ENCODE assay signal across 18 cellular contexts in genomic region chr4:88731359-88731758, GRCh38. TPM values are rescaled to one million over a fixed set of nuclear protein-coding genes. Genes with fewer than 3 reads are reported as not detected.
DNase-seq lines count a peak whose midpoint lies in the region; ATAC-seq and TF ChIP-seq lines count a peak whose summit lies in the region.
"Had no signal": no experiment of that assay in that cellular context is flagged by ENCODE, and none has a peak within 500 bp of the region (broad histone marks: within the 10 kb centered on the region; RNA-seq: fewer than 3 reads in every experiment).

No MANE protein-coding gene starts in this region.

- H3K27ac Mint-ChIP-seq in activated T-helper 17 cell treated with anti-CD3 and anti-CD28 coated beads, Interleukin-2, amount 50 U/mL, for 72 hours, result peak overlapping the region; percentile 20

- no peaks in the 10 kb centered on the region for H3K9me3 Mint-ChIP-seq in activated T-helper 17 cell treated with anti-CD3 and anti-CD28 coated beads, Interleukin-2, amount 50 U/mL, for 72 hours
- H3K9me3 Mint-ChIP-seq: CD8-positive, alpha-beta T cell had no signal

- no peaks in the 10 kb centered on the region for H3K27me3 ChIP-seq in A673 (replicated peaks; ENCODE audit: insufficient read depth, low read depth, low read length, poor library complexity)
- H3K27me3 ChIP-seq: BE2C had no signal

- BruUV-seq in A673 (replicated peaks; lab: Mats Ljungman, UMichigan), result no TSS peak

- no peaks in the 10 kb centered on the region for H3K9me3 ChIP-seq in A673 (ENCODE audit: low read depth, low read length, poor library complexity, severe bottlenecking)
- H3K9me3 ChIP-seq: BE2C, HAP-1 had no signal

- no peak overlapping the region for H3K4me3 Mint-ChIP-seq in activated T-helper 17 cell treated with anti-CD3 and anti-CD28 coated beads, Interleukin-2, amount 50 U/mL, for 72 hours
- H3K4me3 Mint-ChIP-seq: CD8-positive, alpha-beta T cell had no signal

- peaks cover 22% of the 10 kb centered on the region for H3K4me1 ChIP-seq in A673 (ENCODE audit: insufficient read depth, low read length, poor library complexity, severe bottlenecking)

- CTCF ChIA-PET in A673 (lab: Charles Lee), result no interaction called here

- POLR2A ChIA-PET in A673 (lab: Charles Lee; ENCODE audit: low non-redundant PET), result no interaction called here

- DNase-seq in A673 (ENCODE audit: low spot score), result peak; percentile 79
- peak; percentile 13 for DNase-seq in EH (ENCODE audit: low read depth)
- peak; percentile 24 for DNase-seq in fibroblast of gingiva (ENCODE audit: low read depth)
- no peak for DNase-seq in NOMO-1 treated with DMSO at 0.1 percent for 48 hours (lab: John Stamatoyannopoulos, UW; ENCODE audit: unreplicated experiment)
- DNase-seq: BE2C; CD8-positive, alpha-beta T cell; COR-L47; DMS153; DND-41; GOT3; KBM-7 had no signal

- intact Hi-C loops in A673 (cut with micrococcal nuclease; ENCODE audit: unreplicated experiment), result no loop called here

- H3K27ac ChIP-seq in A673 (ENCODE audit: low read depth, low read length, poor library complexity, severe bottlenecking), result no peak overlapping the region
- H3K27ac ChIP-seq: C4-2B, HL-60 had no signal

- no peak for ATAC-seq in activated T-helper 17 cell treated with anti-CD3 and anti-CD28 coated beads, Interleukin-2, amount 50 U/mL, for 72 hours (replicated peaks)
- no peak for ATAC-seq in GM18909 (IDR thresholded peaks at IDR 0.05; ENCODE audit: poor library complexity, unreplicated experiment)
- ATAC-seq in HG03521 (IDR thresholded peaks at IDR 0.05; ENCODE audit: unreplicated experiment), result no peak
- no peak for ATAC-seq in HG02981 (IDR thresholded peaks at IDR 0.05; ENCODE audit: unreplicated experiment)
- ATAC-seq: CD8-positive, alpha-beta T cell had no signal

- H3K36me3 ChIP-seq in A673 (ENCODE audit: insufficient read depth, low read length, poor library complexity, severe bottlenecking), result no peaks in the 10 kb centered on the region

- peaks cover 94% of the 10 kb centered on the region for H3K36me3 Mint-ChIP-seq in activated T-helper 17 cell treated with anti-CD3 and anti-CD28 coated beads, Interleukin-2, amount 50 U/mL, for 72 hours (ENCODE audit: low read depth)

- peaks cover 2% of the 10 kb centered on the region for H3K4me1 Mint-ChIP-seq in activated T-helper 17 cell treated with anti-CD3 and anti-CD28 coated beads, Interleukin-2, amount 50 U/mL, for 72 hours

- no peaks in the 10 kb centered on the region for H3K27me3 Mint-ChIP-seq in activated T-helper 17 cell treated with anti-CD3 and anti-CD28 coated beads, Interleukin-2, amount 50 U/mL, for 72 hours

- TF ChIP-seq CTCF in A673 (conservative IDR thresholded peaks at IDR 0.05; ENCODE audit: low read depth, low read length), result no peak

- no peak overlapping the region for H3K4me3 ChIP-seq in A673 (ENCODE audit: low read depth, low read length, poor library complexity, severe bottlenecking)
- H3K4me3 ChIP-seq: HAP-1 had no signal

RNA-seq across cellular contexts. Expression of gene NAP1L5, which starts 33.7 kb away (rescaled TPM):
- total RNA-seq in A673 (2021), result not detected in 2 replicates
- total RNA-seq in activated T-helper 17 cell treated with anti-CD3 and anti-CD28 coated beads, Interleukin-2, amount 50 U/mL, for 72 hours, result 1 to 10 TPM; 2.0 to 4.1 TPM
